In genomic region chr13:32824061-32824460, GRCh38 we compare ENCODE assay signal across 1 cellular context.
TF ChIP-seq lines count a peak whose summit lies in the region.

No MANE protein-coding gene starts in this region.

TF ChIP-seq in WTC11, 78 proteins besides CTCF, POLR2A, EP300 and RAD21:
- no peak for TF ChIP-seq TEAD4 (CRISPR knock-in tag; IDR thresholded peaks at IDR 0.05)
- TF ChIP-seq FOXP4 (CRISPR knock-in tag; IDR thresholded peaks at IDR 0.05): no peak
- no peak for TF ChIP-seq ZBTB43 (CRISPR knock-in tag; IDR thresholded peaks at IDR 0.05)
- TF ChIP-seq JUN (CRISPR knock-in tag; IDR thresholded peaks at IDR 0.05): no peak
- no peak for TF ChIP-seq ZNF416 (CRISPR knock-in tag; IDR thresholded peaks at IDR 0.05)
- no peak for TF ChIP-seq ATF6 (CRISPR knock-in tag; IDR thresholded peaks at IDR 0.05)
- no peak for TF ChIP-seq SOX15 (CRISPR knock-in tag; IDR thresholded peaks at IDR 0.05)
- no peak for TF ChIP-seq ZNF671 (CRISPR knock-in tag; IDR thresholded peaks at IDR 0.05)
- no peak for TF ChIP-seq E2F4 (CRISPR knock-in tag; IDR thresholded peaks at IDR 0.05; ENCODE audit: borderline replicate concordance, low read depth)
- TF ChIP-seq ZNF317 (CRISPR knock-in tag; IDR thresholded peaks at IDR 0.05; ENCODE audit: borderline replicate concordance, low read depth): no peak
- no peak for TF ChIP-seq ZBTB21 (CRISPR knock-in tag; IDR thresholded peaks at IDR 0.05; ENCODE audit: borderline replicate concordance)
- no peak for TF ChIP-seq ZNF281 (CRISPR knock-in tag; IDR thresholded peaks at IDR 0.05)
